In the genomic region with DNA sequence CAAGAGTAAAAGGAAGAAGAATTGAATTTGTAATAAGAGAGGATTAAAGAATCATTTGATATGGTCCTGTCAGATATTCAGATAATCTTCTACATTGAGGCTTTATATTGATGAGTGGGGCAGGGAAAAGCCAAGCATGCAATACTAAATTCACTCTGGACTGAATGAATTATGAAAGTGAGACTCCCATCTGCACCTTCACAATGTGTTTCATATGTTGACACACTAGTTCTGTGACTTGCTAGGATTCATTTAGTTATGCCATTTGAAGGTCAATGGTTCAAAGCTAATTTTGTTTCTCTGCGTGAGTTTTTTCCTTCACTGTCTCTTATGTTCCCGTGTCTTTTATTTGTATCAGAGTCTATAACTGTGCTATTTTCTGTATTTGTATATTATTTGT, we compare ENCODE assay signal across 30 cellular contexts.
"Had no signal": no experiment of that assay in that cellular context is flagged by ENCODE, and none has a peak within 500 bp of the region (broad histone marks: within the 10 kb centered on the region; RNA-seq: fewer than 3 reads in every experiment).

No MANE protein-coding gene starts in this region.

- H3K27ac ChIP-seq: KMS-11, Peyer's patch, SK-N-MC had no signal

- H3K27me3 ChIP-seq: Peyer's patch had no signal

- H3K4me1 ChIP-seq: Peyer's patch had no signal

- H3K4me3 ChIP-seq: Peyer's patch, SK-N-MC had no signal

- H3K9me3 Mint-ChIP-seq: T-helper 1 cell treated with Interleukin-12 subunit alpha and Interleukin-12 subunit beta and Interleukin-4 antibody, amounts not matched to agents 30 μg/mL and 1 μg/mL, for 36 hours had no signal

- H3K27ac Mint-ChIP-seq: T-helper 1 cell treated with Interleukin-12 subunit alpha and Interleukin-12 subunit beta and Interleukin-4 antibody, amounts not matched to agents 30 μg/mL and 1 μg/mL, for 36 hours had no signal

- H3K4me3 Mint-ChIP-seq: T-helper 1 cell treated with Interleukin-12 subunit alpha and Interleukin-12 subunit beta and Interleukin-4 antibody, amounts not matched to agents 30 μg/mL and 1 μg/mL, for 36 hours had no signal

- DNase-seq: Karpas-422, MV-4-11, NCI-H1092, NCI-H1105, NCI-H1417 treated with DMSO at 0.1 percent for 48 hours, NCI-H1436 treated with DMSO at 0.1 percent for 48 hours, NCI-H1694 treated with DMSO at 0.1 percent for 48 hours, NCI-H187 treated with DMSO at 0.1 percent for 48 hours, NCI-H2029, NCI-H2081, NCI-H2171 treated with DMSO at 0.1 percent for 48 hours, NCI-H2227 treated with DMSO at 0.1 percent for 48 hours, NCI-H345, NCI-H446, NCI-H510A treated with DMSO at 0.1 percent for 48 hours, NCI-H524 treated with DMSO at 0.1 percent for 48 hours, NCI-H526 treated with DMSO at 0.1 percent for 48 hours, NCI-H748 treated with DMSO at 0.1 percent for 48 hours, NCI-H82, PC-3, Peyer's patch, Right ventricle myocardium superior, RPMI8226, SHP77 treated with DMSO at 0.1 percent for 48 hours, SW 1271, T-helper 1 cell had no signal

- H3K9me3 ChIP-seq: Peyer's patch had no signal

- H3K36me3 ChIP-seq: Peyer's patch had no signal

- ATAC-seq: PC-3, SK-N-SH treated with all-trans-retinoic acid at 6 μM for 48 hours had no signal

- H3K9ac ChIP-seq: KMS-11 had no signal

- H3K4me2 ChIP-seq: KMS-11 had no signal
